Comparison of ENCODE assay signal across 9 cellular contexts in genomic region chrX:133986008-133986683, GRCh38. TPM values are rescaled to one million over a fixed set of nuclear protein-coding genes. Genes with fewer than 3 reads are reported as not detected.
DNase-seq lines count a peak whose midpoint lies in the region; ATAC-seq, FAIRE-seq and TF ChIP-seq lines count a peak whose summit lies in the region.
"Had no signal": no experiment of that assay in that cellular context is flagged by ENCODE, and none has a peak within 500 bp of the region (broad histone marks: within the 10 kb centered on the region; RNA-seq: fewer than 3 reads in every experiment).

No MANE protein-coding gene starts in this region.

- H3K4me3 ChIP-seq in K562 (no peak overlapping the region), liver (ENCODE audit: low read depth in 1 of 3, low read length in 3 of 3) (peak overlapping the region in 2 of 3 donors; percentile 38 to 54), suprapubic skin (peak overlapping the region; percentile 45), adrenal gland (peak overlapping the region in 1 of 4 donors; percentile 39)

- H3K79me2 ChIP-seq in K562 (ENCODE audit: control insufficient read depth, insufficient read depth, low read length), result no peaks in the 10 kb centered on the region

- H3K4me1 ChIP-seq in K562 (replicated peaks in 1 of 2; ENCODE audit: control insufficient read depth in 2 of 2, insufficient read depth in 2 of 2, low read length in 2 of 2), result peaks cover 0 to 11% of the 10 kb centered on the region in 2 experiments; a peak in 2 of 5 replicates
- peaks cover 4 to 11% (median 7%) of the 10 kb centered on the region in 4 donors for H3K4me1 ChIP-seq in liver (ENCODE audit: control insufficient read depth in 4 of 4, insufficient read depth in 4 of 4, low read length in 3 of 4)
- peaks cover 13% of the 10 kb centered on the region for H3K4me1 ChIP-seq in suprapubic skin
- H3K4me1 ChIP-seq in adrenal gland (replicated peaks in 1 of 2), result no peaks in the 10 kb centered on the region

- H2AFZ ChIP-seq in K562 (ENCODE audit: low read depth, low read length), result no peak overlapping the region

- POLR2A ChIA-PET in K562 (lab: Yijun Ruan, JAX), result interaction anchor here (1.0 kb wide), 1 partner anchor 41 kb away, joined by 3 read pairs; no protein-coding TSS in a partner anchor

- TF ChIP-seq POLR2A in K562 (conservative IDR thresholded peaks at IDR 0.05) (no peak), suprapubic skin (IDR thresholded peaks at IDR 0.05) (no peak), adrenal gland (IDR thresholded peaks at IDR 0.05) (no peak)

- no peaks in the 10 kb centered on the region for H3K9me1 ChIP-seq in K562 (ENCODE audit: control insufficient read depth, insufficient read depth, low read length)

- no peak for ATAC-seq in activated T-cell treated with anti-CD3 and anti-CD28 coated beads, Interleukin-2, amount 50 U/mL, for 4 hours
- ATAC-seq in K562, result no peak

- CTCF ChIA-PET in K562 (lab: Yijun Ruan, JAX; ENCODE audit: low intra/inter-chr PET ratio), result no interaction called here

- peaks cover 4 to 26% of the 10 kb centered on the region in 2 experiments; a peak in 4 of 5 replicates for H3K27me3 ChIP-seq in K562 (ENCODE audit: control insufficient read depth in 2 of 2, insufficient read depth in 2 of 2, low read length in 2 of 2)
- peaks cover 0 to 2% (median 1%) of the 10 kb centered on the region in 4 donors for H3K27me3 ChIP-seq in liver (ENCODE audit: control insufficient read depth in 4 of 4, insufficient read depth in 4 of 4, low read length in 3 of 4)
- peaks cover 10% of the 10 kb centered on the region for H3K27me3 ChIP-seq in suprapubic skin
- peaks cover 24% of the 10 kb centered on the region for H3K27me3 ChIP-seq in adrenal gland

- H3K9me3 Mint-ChIP-seq in activated T-cell treated with anti-CD3 and anti-CD28 coated beads, Interleukin-2, amount 50 U/mL, for 4 hours, result no peaks in the 10 kb centered on the region

- DNase-seq in activated T-cell treated with anti-CD3 and anti-CD28 coated beads, Interleukin-2, amount 50 U/mL, for 4 hours, result no peak
- no peak for DNase-seq in activated T-cell treated with anti-CD3 and anti-CD28 coated beads, Interleukin-2, amount 50 U/mL, for 1 hour
- DNase-seq in K562 (ENCODE audit: extremely low read depth in 1 of 4, low spot score in 3 of 4), result no peak
- no peak for DNase-seq in suprapubic skin (ENCODE audit: low spot score in 2 of 2)
- DNase-seq in inferior parietal cortex (ENCODE audit: extremely low spot score), result no peak
- DNase-seq in NCI-H2227 (lab: John Stamatoyannopoulos, UW; ENCODE audit: unreplicated experiment), result no peak
- no peak for DNase-seq in adrenal gland

- peak overlapping the region; percentile 14; the same call in 1 of the 2 replicates for H3K4me2 ChIP-seq in K562 (ENCODE audit: insufficient read depth, low read length)

- no peak for TF ChIP-seq EP300 in K562 (IDR thresholded peaks at IDR 0.05; ENCODE audit: low read length)
- no peak for TF ChIP-seq EP300 in suprapubic skin (IDR thresholded peaks at IDR 0.05)

- peaks cover 25% of the 10 kb centered on the region for H3K27me3 Mint-ChIP-seq in activated T-cell treated with anti-CD3 and anti-CD28 coated beads, Interleukin-2, amount 50 U/mL, for 4 hours (ENCODE audit: low read depth)

- no TSS peak for BruUV-seq in K562 (replicated peaks; lab: Mats Ljungman, UMichigan)

- no peak overlapping the region for H3K9ac ChIP-seq in K562 (ENCODE audit: insufficient read depth in 1 of 2, low read depth in 2 of 2, low read length in 2 of 2)
- H3K9ac ChIP-seq in liver (ENCODE audit: low read depth in 1 of 2, low read length in 2 of 2), result no peak overlapping the region

- H3K36me3 ChIP-seq in K562 (ENCODE audit: control insufficient read depth, insufficient read depth, low read length) (no peaks in the 10 kb centered on the region), liver (ENCODE audit: control insufficient read depth in 4 of 4, insufficient read depth in 3 of 4, low read depth in 1 of 4, low read length in 3 of 4) (no peaks in the 10 kb centered on the region), suprapubic skin (no peaks in the 10 kb centered on the region), adrenal gland (replicated peaks in 1 of 2) (no peaks in the 10 kb centered on the region)

- in situ Hi-C loops in K562 (cut with MboI), result no loop called here

- no peak for TF ChIP-seq CTCF in K562 (IDR thresholded peaks at IDR 0.05 in 2 of 3, conservative IDR thresholded peaks at IDR 0.05 in 1 of 3; ENCODE audit: insufficient read depth in 2 of 3, low read depth in 1 of 3, low read length in 3 of 3)
- TF ChIP-seq CTCF in liver (IDR thresholded peaks at IDR 0.05; ENCODE audit: low read depth, low read length, missing input control), result no peak
- no peak for TF ChIP-seq CTCF in suprapubic skin (IDR thresholded peaks at IDR 0.05)
- TF ChIP-seq CTCF in adrenal gland (IDR thresholded peaks at IDR 0.05), result no peak

- H3K27ac ChIP-seq in K562 (ENCODE audit: extremely low read depth, low read depth, low read length) (no peak overlapping the region), liver (ENCODE audit: low read depth in 1 of 2, low read length in 2 of 2) (no peak overlapping the region), suprapubic skin (no peak overlapping the region), adrenal gland (no peak overlapping the region)

- TF ChIP-seq RAD21 in K562 (CRISPR knock-in tag; conservative IDR thresholded peaks at IDR 0.05 in 1 of 2, IDR thresholded peaks at IDR 0.05 in 1 of 2) (no peak), liver (IDR thresholded peaks at IDR 0.05) (no peak)

- no peaks in the 10 kb centered on the region for H3K9me3 ChIP-seq in K562 (replicated peaks; ENCODE audit: control insufficient read depth, insufficient read depth, low read depth, low read length)
- H3K9me3 ChIP-seq in liver (ENCODE audit: control insufficient read depth in 4 of 4, low read length in 3 of 4), result peaks cover 0 to 4% (median 0%) of the 10 kb centered on the region in 4 donors
- no peaks in the 10 kb centered on the region for H3K9me3 ChIP-seq in suprapubic skin
- no peaks in the 10 kb centered on the region for H3K9me3 ChIP-seq in adrenal gland (replicated peaks in 1 of 3)

- peak overlapping the region; percentile 46 for H3K4me3 Mint-ChIP-seq in activated T-cell treated with anti-CD3 and anti-CD28 coated beads, Interleukin-2, amount 50 U/mL, for 4 hours

- WGBS in K562 (ENCODE audit: insufficient coverage, low coverage, missing lambda C conversion rate), result 2% methylated on average over 6 of the region's 14 CpGs
- 11% methylated on average over 14 of the region's 14 CpGs for WGBS in liver
- 35% methylated on average over 14 of the region's 14 CpGs for WGBS in suprapubic skin
- WGBS in adrenal gland, 4 donors, result 2 to 46% (median 19%) methylated on average over 9 to 14 of the region's 14 CpGs

- no peaks in the 10 kb centered on the region for H3K36me3 Mint-ChIP-seq in activated T-cell treated with anti-CD3 and anti-CD28 coated beads, Interleukin-2, amount 50 U/mL, for 4 hours (ENCODE audit: insufficient read depth)

- H4K20me1 ChIP-seq in K562 (replicated peaks; ENCODE audit: control insufficient read depth, insufficient read depth, low read length), result no peaks in the 10 kb centered on the region

- no peak for FAIRE-seq in K562 (lab: Jason Lieb, UNC)

- intact Hi-C loops in K562 (cut with micrococcal nuclease) (no loop called here), adrenal gland (cut with DNase I) (no loop called here)

- H3K4me1 Mint-ChIP-seq in activated T-cell treated with anti-CD3 and anti-CD28 coated beads, Interleukin-2, amount 50 U/mL, for 4 hours (ENCODE audit: low read depth), result no peaks in the 10 kb centered on the region

TF ChIP-seq in K562, 482 proteins besides CTCF, POLR2A, EP300 and RAD21:
- TF ChIP-seq ZNF316 (IDR thresholded peaks at IDR 0.05) (0 out of 2 replicates have a peak, but pooled peaks have one; percentile 24), ZNF12 (CRISPR knock-in tag; IDR thresholded peaks at IDR 0.05) (no peak), SMARCE1 (IDR thresholded peaks at IDR 0.05) (no peak)

TF ChIP-seq in liver, 16 proteins besides CTCF, POLR2A, EP300 and RAD21:
- TF ChIP-seq FOXA1 (IDR thresholded peaks at IDR 0.05) (no peak), TAF1 (conservative IDR thresholded peaks at IDR 0.05) (no peak), HNF4G (IDR thresholded peaks at IDR 0.05) (no peak), EGR1 (IDR thresholded peaks at IDR 0.05; ENCODE audit: low read depth in 2 of 2) (no peak), GABPA (IDR thresholded peaks at IDR 0.05 in 1 of 2, conservative IDR thresholded peaks at IDR 0.05 in 1 of 2) (no peak), YY1 (IDR thresholded peaks at IDR 0.05) (no peak), ATF3 (IDR thresholded peaks at IDR 0.05) (no peak), NR2F2 (IDR thresholded peaks at IDR 0.05) (no peak)
TF ChIP-seq in liver: peak in this region for 0.

RNA-seq across cellular contexts. Expression of gene GPC3, which starts 0.8 kb away (rescaled TPM):
- total RNA-seq in activated T-cell treated with anti-CD3 and anti-CD28 coated beads, Interleukin-2, amount 50 U/mL, for 4 hours, result under 1 TPM; 0.46 to 0.82 (median 0.54) TPM
- total RNA-seq in K562 (2011; cell fraction: chromatin; rRNA removed; ENCODE audit: low replicate concordance), result not detected in 2 replicates
- total RNA-seq in K562 (2011; cell fraction: nucleolus; rRNA removed), result not detected in 2 replicates
- total RNA-seq in K562 (2011; cell fraction: nucleoplasm; rRNA removed), result not detected in 2 replicates
- total RNA-seq in K562 (2014; rRNA removed) (not detected in 2 replicates), K562 (2014; rRNA removed; fragmentation: Illumina TruSeq; extraction: Trizol) (not detected in 2 replicates), K562 (2015; rRNA removed; fragmentation: Illumina TruSeq; extraction: Trizol) (not detected in 2 replicates), K562 (2021) (0.42 and 0.81 TPM in 2 replicates), liver (1,000 to 10,000 TPM in 1 of 2 donors, 1 to 10 TPM in 1; 1.7 to 1,133 TPM), suprapubic skin (10 to 100 TPM in 2 of 4 donors, 1 to 10 TPM in 2; 4.9 to 10.9 (median 9.2) TPM), adrenal gland (10 to 100 TPM in 7 of 8 donors, 1 to 10 TPM in 1; 9.8 to 56.7 (median 23.1) TPM)
- polyA plus RNA-seq in K562 (2011; rRNA removed) (not detected in 2 replicates), K562 (2014; fragmentation: Illumina TruSeq; extraction: Trizol) (not detected in 2 replicates), K562 (2014; fragmentation: Nextera tagmentation; extraction: Ambion mirVana) (not detected), K562 (2014; rRNA removed) (not detected in 2 replicates), liver (1 to 10 TPM in 1 of 2 donors, under 1 TPM in 1; 0.40 to 1.3 TPM), adrenal gland (10 to 100 TPM in 1 of 3 donors, 1 to 10 TPM in 2; 3.5 to 11.8 (median 4.4) TPM)
- not detected in 2 replicates for polyA plus RNA-seq in K562 (2011; cell fraction: cytosol; rRNA removed)
- not detected in 2 replicates for polyA plus RNA-seq in K562 (2011; cell fraction: nucleus; rRNA removed)
- polyA plus RNA-seq in K562 (2012), result not detected in 2 replicates
- polyA minus RNA-seq in K562 (2011; rRNA and poly(A)+ RNA removed), result not detected in 2 replicates
- 5.2 TPM in 1 of 2 replicates, not detected in the other for polyA minus RNA-seq in K562 (2011; cell fraction: cytosol; rRNA and poly(A)+ RNA removed)
- polyA minus RNA-seq in K562 (2011; cell fraction: nucleus; rRNA and poly(A)+ RNA removed), result not detected in 2 replicates
- total RNA-seq: OCI-LY7 had no signal
